Comparison of ENCODE assay signal across 23 cellular contexts in genomic region chr7:92708105-92709042, GRCh38.
DNase-seq lines count a peak whose midpoint lies in the region; ATAC-seq and TF ChIP-seq lines count a peak whose summit lies in the region.
"Had no signal": no experiment of that assay in that cellular context is flagged by ENCODE, and none has a peak within 500 bp of the region (broad histone marks: within the 10 kb centered on the region; RNA-seq: fewer than 3 reads in every experiment).

No MANE protein-coding gene starts in this region.

- no peak for DNase-seq in activated CD4-positive, CD25-positive, alpha-beta regulatory T cell (lab: John Stamatoyannopoulos, UW)
- DNase-seq in natural killer cell treated with Interleukin-12 subunit alpha and Interleukin-12 subunit beta and Interleukin-15 and Interleukin-18, amount 100 ng/mL, for 72 hours (ENCODE audit: low spot score): no peak
- DNase-seq in natural killer cell (no peak), EL (no peak), tibial nerve (ENCODE audit: low spot score in 2 of 2) (no peak), SW 1271 (lab: John Stamatoyannopoulos, UW) (no peak)
- DNase-seq in activated T-helper 2 cell treated with anti-CD3 and anti-CD28 coated beads, Interferon-gamma antibody, Interleukin-2, Interleukin-4, amounts not matched to agents 10 μg/mL and 5 μg/mL and 100 μg/mL, durations not matched to agents 14 hours and 24 hours and 36 hours (ENCODE audit: low spot score): no peak
- DNase-seq: 8988T; amygdala; CD4-positive, alpha-beta T cell; cortex of kidney; DMS 273 treated with DMSO at 0.1 percent for 48 hours; endodermal cell; Karpas-422; NCI-H187 treated with DMSO at 0.1 percent for 48 hours; NCI-H526 treated with DMSO at 0.1 percent for 48 hours; sigmoid colon; stimulated activated CD4-positive, alpha-beta T cell treated with anti-CD3 and anti-CD28 coated beads, Interleukin-15, amount 100 ng/mL, for 24 hours; upper lobe of left lung had no signal

- H3K4me1 Mint-ChIP-seq in natural killer cell treated with Interleukin-12 subunit alpha and Interleukin-12 subunit beta and Interleukin-15 and Interleukin-18, amount 100 ng/mL, for 72 hours (ENCODE audit: low read depth in 2 of 2): peaks cover 32 to 41% of the 10 kb centered on the region in 2 donors
- peaks cover 0 to 8% of the 10 kb centered on the region in 2 donors for H3K4me1 Mint-ChIP-seq in natural killer cell
- H3K4me1 Mint-ChIP-seq in activated T-helper 2 cell treated with anti-CD3 and anti-CD28 coated beads, Interferon-gamma antibody, Interleukin-2, Interleukin-4, amounts not matched to agents 10 μg/mL and 5 μg/mL and 100 μg/mL, durations not matched to agents 14 hours and 24 hours and 36 hours (ENCODE audit: low read depth): peaks cover 43% of the 10 kb centered on the region

- no peaks in the 10 kb centered on the region for H3K27me3 Mint-ChIP-seq in natural killer cell treated with Interleukin-12 subunit alpha and Interleukin-12 subunit beta and Interleukin-15 and Interleukin-18, amount 100 ng/mL, for 72 hours
- no peaks in the 10 kb centered on the region for H3K27me3 Mint-ChIP-seq in natural killer cell (ENCODE audit: low read depth in 2 of 2)
- H3K27me3 Mint-ChIP-seq in activated T-helper 2 cell treated with anti-CD3 and anti-CD28 coated beads, Interferon-gamma antibody, Interleukin-2, Interleukin-4, amounts not matched to agents 10 μg/mL and 5 μg/mL and 100 μg/mL, durations not matched to agents 14 hours and 24 hours and 36 hours (ENCODE audit: low read depth): no peaks in the 10 kb centered on the region
- H3K27me3 Mint-ChIP-seq: CD4-positive, alpha-beta T cell had no signal

- no peaks in the 10 kb centered on the region for H3K27me3 ChIP-seq in tibial nerve
- H3K27me3 ChIP-seq: breast epithelium, esophagus muscularis mucosa, sigmoid colon, upper lobe of left lung had no signal

- H3K4me1 ChIP-seq in tibial nerve: peaks cover 0 to 14% (median 0%) of the 10 kb centered on the region in 4 donors
- H3K4me1 ChIP-seq: breast epithelium, sigmoid colon had no signal

- no peaks in the 10 kb centered on the region for H3K36me3 ChIP-seq in tibial nerve
- H3K36me3 ChIP-seq: breast epithelium, esophagus muscularis mucosa, sigmoid colon had no signal

- peaks cover 25% of the 10 kb centered on the region for H3K36me3 Mint-ChIP-seq in natural killer cell treated with Interleukin-12 subunit alpha and Interleukin-12 subunit beta and Interleukin-15 and Interleukin-18, amount 100 ng/mL, for 72 hours
- H3K36me3 Mint-ChIP-seq in natural killer cell: no peaks in the 10 kb centered on the region
- peaks cover 65% of the 10 kb centered on the region for H3K36me3 Mint-ChIP-seq in activated T-helper 2 cell treated with anti-CD3 and anti-CD28 coated beads, Interferon-gamma antibody, Interleukin-2, Interleukin-4, amounts not matched to agents 10 μg/mL and 5 μg/mL and 100 μg/mL, durations not matched to agents 14 hours and 24 hours and 36 hours (ENCODE audit: low read depth)

- no peak overlapping the region for H3K27ac ChIP-seq in tibial nerve
- H3K27ac ChIP-seq: esophagus muscularis mucosa, sigmoid colon, upper lobe of left lung had no signal

- peak overlapping the region; percentile 73 for H3K4me3 Mint-ChIP-seq in natural killer cell treated with Interleukin-12 subunit alpha and Interleukin-12 subunit beta and Interleukin-15 and Interleukin-18, amount 100 ng/mL, for 72 hours
- no peak overlapping the region for H3K4me3 Mint-ChIP-seq in natural killer cell
- no peak overlapping the region for H3K4me3 Mint-ChIP-seq in activated T-helper 2 cell treated with anti-CD3 and anti-CD28 coated beads, Interferon-gamma antibody, Interleukin-2, Interleukin-4, amounts not matched to agents 10 μg/mL and 5 μg/mL and 100 μg/mL, durations not matched to agents 14 hours and 24 hours and 36 hours (ENCODE audit: low read depth)
- H3K4me3 Mint-ChIP-seq: CD4-positive, alpha-beta T cell; endodermal cell; T-helper 1 cell treated with Interleukin-12 subunit alpha and Interleukin-12 subunit beta and Interleukin-4 antibody, amounts not matched to agents 30 μg/mL and 1 μg/mL, for 36 hours had no signal

- TF ChIP-seq EP300 in tibial nerve (IDR thresholded peaks at IDR 0.05): no peak

- no peak for TF ChIP-seq POLR2A in tibial nerve (IDR thresholded peaks at IDR 0.05)

- 82% methylated on average over 5 of the region's 5 CpGs for WGBS in tibial nerve, 2 donors

- H3K9me3 Mint-ChIP-seq in natural killer cell treated with Interleukin-12 subunit alpha and Interleukin-12 subunit beta and Interleukin-15 and Interleukin-18, amount 100 ng/mL, for 72 hours: no peaks in the 10 kb centered on the region
- no peaks in the 10 kb centered on the region for H3K9me3 Mint-ChIP-seq in natural killer cell
- peaks cover 5% of the 10 kb centered on the region for H3K9me3 Mint-ChIP-seq in activated T-helper 2 cell treated with anti-CD3 and anti-CD28 coated beads, Interferon-gamma antibody, Interleukin-2, Interleukin-4, amounts not matched to agents 10 μg/mL and 5 μg/mL and 100 μg/mL, durations not matched to agents 14 hours and 24 hours and 36 hours
- H3K9me3 Mint-ChIP-seq: CD4-positive, alpha-beta T cell had no signal

- H3K4me3 ChIP-seq in tibial nerve: no peak overlapping the region
- H3K4me3 ChIP-seq: breast epithelium, esophagus muscularis mucosa, sigmoid colon, upper lobe of left lung had no signal

- peak; percentile 88 for ATAC-seq in activated CD4-positive, CD25-positive, alpha-beta regulatory T cell treated with anti-CD3 and anti-CD28 coated beads, Interleukin-2, amount 50 U/mL, for 24 hours
- ATAC-seq in natural killer cell treated with Interleukin-12 subunit alpha and Interleukin-12 subunit beta and Interleukin-15 and Interleukin-18, amount 100 ng/mL, for 72 hours: peak; percentile 74 to 90
- no peak for ATAC-seq in natural killer cell

- intact Hi-C loops in natural killer cell (cut with micrococcal nuclease): no loop called here
- intact Hi-C loops in activated T-helper 2 cell treated with anti-CD3 and anti-CD28 coated beads, Interferon-gamma antibody, Interleukin-2, Interleukin-4, amounts not matched to agents 10 μg/mL and 5 μg/mL and 100 μg/mL, durations not matched to agents 14 hours and 24 hours and 36 hours (cut with micrococcal nuclease): loop anchor here (1.0 to 5.0 kb wide), 10 partner anchors 10 to 196 kb away; no protein-coding TSS in a partner anchor

- peak overlapping the region; percentile 70 to 80 for H3K27ac Mint-ChIP-seq in natural killer cell treated with Interleukin-12 subunit alpha and Interleukin-12 subunit beta and Interleukin-15 and Interleukin-18, amount 100 ng/mL, for 72 hours
- H3K27ac Mint-ChIP-seq in natural killer cell: no peak overlapping the region
- peak overlapping the region; percentile 64 for H3K27ac Mint-ChIP-seq in activated T-helper 2 cell treated with anti-CD3 and anti-CD28 coated beads, Interferon-gamma antibody, Interleukin-2, Interleukin-4, amounts not matched to agents 10 μg/mL and 5 μg/mL and 100 μg/mL, durations not matched to agents 14 hours and 24 hours and 36 hours
- H3K27ac Mint-ChIP-seq: CD4-positive, alpha-beta T cell; endodermal cell; T-helper 1 cell treated with Interleukin-12 subunit alpha and Interleukin-12 subunit beta and Interleukin-4 antibody, amounts not matched to agents 30 μg/mL and 1 μg/mL, for 36 hours had no signal

- no peaks in the 10 kb centered on the region for H3K9me3 ChIP-seq in tibial nerve
- H3K9me3 ChIP-seq: breast epithelium, esophagus muscularis mucosa, sigmoid colon had no signal

- TF ChIP-seq CTCF in natural killer cell (IDR thresholded peaks at IDR 0.05) (no peak), tibial nerve (IDR thresholded peaks at IDR 0.05) (no peak)

Comparison
In these comparisons a context has a peak if more than half of its experiments do, and no peak if none do; other contexts are left out.
1. ATAC-seq: peak in activated CD4-positive, CD25-positive, alpha-beta regulatory T cell treated with anti-CD3 and anti-CD28 coated beads, Interleukin-2, amount 50 U/mL, for 24 hours (2 of 2) and natural killer cell treated with Interleukin-12 subunit alpha and Interleukin-12 subunit beta and Interleukin-15 and Interleukin-18, amount 100 ng/mL, for 72 hours (2 of 2); none in natural killer cell (0 of 3).
2. H3K27ac Mint-ChIP-seq: peak in natural killer cell treated with Interleukin-12 subunit alpha and Interleukin-12 subunit beta and Interleukin-15 and Interleukin-18, amount 100 ng/mL, for 72 hours (2 of 2) and activated T-helper 2 cell treated with anti-CD3 and anti-CD28 coated beads, Interferon-gamma antibody, Interleukin-2, Interleukin-4, amounts not matched to agents 10 μg/mL and 5 μg/mL and 100 μg/mL, durations not matched to agents 14 hours and 24 hours and 36 hours (single experiment); none in natural killer cell (0 of 2).